10 cellular contexts compared by ENCODE assay signal in genomic region chr22:23248583-23248982, GRCh38.
DNase-seq lines count a peak whose midpoint lies in the region; ATAC-seq and TF ChIP-seq lines count a peak whose summit lies in the region.
"Had no signal": no experiment of that assay in that cellular context is flagged by ENCODE, and none has a peak within 500 bp of the region (broad histone marks: within the 10 kb centered on the region; RNA-seq: fewer than 3 reads in every experiment).

No MANE protein-coding gene starts in this region.

- peaks cover 52% of the 10 kb centered on the region for H3K4me1 Mint-ChIP-seq in T-helper 1 cell treated with Interleukin-12 subunit alpha and Interleukin-12 subunit beta and Interleukin-4 antibody, amounts not matched to agents 30 μg/mL and 1 μg/mL, for 36 hours (ENCODE audit: low read depth)

- 44 to 76% methylated on average over 2 of the region's 2 CpGs for WGBS in upper lobe of left lung, 2 donors

- BruUV-seq in PC-9 (replicated peaks; lab: Mats Ljungman, UMichigan): no TSS peak

- TF ChIP-seq EP300 in upper lobe of left lung (IDR thresholded peaks at IDR 0.05): no peak

- H3K36me3 ChIP-seq in PC-9 (ENCODE audit: low read depth) (no peaks in the 10 kb centered on the region), upper lobe of left lung (peaks cover 0 to 4% (median 0%) of the 10 kb centered on the region in 4 donors)
- peaks cover under 1% of the 10 kb centered on the region for H3K36me3 ChIP-seq in effector memory CD4-positive, alpha-beta T cell (ENCODE audit: control insufficient read depth, insufficient read depth, low read length)

- no peak for TF ChIP-seq CTCF in PC-9 (conservative IDR thresholded peaks at IDR 0.05)
- no peak for TF ChIP-seq CTCF in foreskin keratinocyte (conservative IDR thresholded peaks at IDR 0.05)
- no peak for TF ChIP-seq CTCF in upper lobe of left lung (IDR thresholded peaks at IDR 0.05)

- H3K79me2 ChIP-seq in PC-9 (ENCODE audit: low read depth): peaks cover 73% of the 10 kb centered on the region

- no peak overlapping the region for H2AFZ ChIP-seq in PC-9

- no peaks in the 10 kb centered on the region for H3K27me3 ChIP-seq in PC-9 (ENCODE audit: insufficient read depth, low read depth)
- H3K27me3 ChIP-seq in foreskin keratinocyte: no peaks in the 10 kb centered on the region
- H3K27me3 ChIP-seq in upper lobe of left lung: no peaks in the 10 kb centered on the region
- no peaks in the 10 kb centered on the region for H3K27me3 ChIP-seq in effector memory CD4-positive, alpha-beta T cell (replicated peaks; ENCODE audit: control insufficient read depth, insufficient read depth, low read length, poor library complexity, severe bottlenecking)
- H3K27me3 ChIP-seq: SJSA1 had no signal

- no peaks in the 10 kb centered on the region for H3K9me3 ChIP-seq in PC-9 (ENCODE audit: insufficient read depth, low read depth)
- no peaks in the 10 kb centered on the region for H3K9me3 ChIP-seq in upper lobe of left lung
- no peaks in the 10 kb centered on the region for H3K9me3 ChIP-seq in effector memory CD4-positive, alpha-beta T cell (ENCODE audit: control insufficient read depth, low read length)
- H3K9me3 ChIP-seq: SJSA1 had no signal

- H3K9me2 ChIP-seq in PC-9 (ENCODE audit: insufficient read depth): no peaks in the 10 kb centered on the region

- peaks cover 12% of the 10 kb centered on the region for H4K20me1 ChIP-seq in PC-9 (ENCODE audit: insufficient read depth)

- peaks cover 7% of the 10 kb centered on the region for H3K36me3 Mint-ChIP-seq in T-helper 1 cell treated with Interleukin-12 subunit alpha and Interleukin-12 subunit beta and Interleukin-4 antibody, amounts not matched to agents 30 μg/mL and 1 μg/mL, for 36 hours (ENCODE audit: low read depth)

- no peak for TF ChIP-seq POLR2A in upper lobe of left lung (IDR thresholded peaks at IDR 0.05)

- POLR2A ChIA-PET in PC-9 (lab: Charles Lee; ENCODE audit: unreplicated experiment): no interaction called here

- CTCF ChIA-PET in PC-9 (lab: Charles Lee): no interaction called here

- no peaks in the 10 kb centered on the region for H3K9me3 Mint-ChIP-seq in T-helper 1 cell treated with Interleukin-12 subunit alpha and Interleukin-12 subunit beta and Interleukin-4 antibody, amounts not matched to agents 30 μg/mL and 1 μg/mL, for 36 hours

- intact Hi-C loops in PC-9 (cut with micrococcal nuclease; ENCODE audit: unreplicated experiment): loop anchor here (5.0 kb wide), 1 partner anchor 66 kb away; the partner anchor contains the start of gene BCR

- peaks cover 43% of the 10 kb centered on the region for H3K4me1 ChIP-seq in PC-9 (replicated peaks; ENCODE audit: insufficient read depth)
- peaks cover 8% of the 10 kb centered on the region for H3K4me1 ChIP-seq in foreskin keratinocyte
- peaks cover 14 to 40% (median 24%) of the 10 kb centered on the region in 4 donors for H3K4me1 ChIP-seq in upper lobe of left lung
- peaks cover 22% of the 10 kb centered on the region for H3K4me1 ChIP-seq in effector memory CD4-positive, alpha-beta T cell (ENCODE audit: control insufficient read depth, insufficient read depth, low read length, poor library complexity, severe bottlenecking)

- DNase-seq in T-helper 1 cell (no peak), PC-9 (peak; percentile 57 to 71), foreskin keratinocyte (no peak), upper lobe of left lung (peak in 1 of 2 donors; percentile 68)
- DNase-seq in effector memory CD4-positive, alpha-beta T cell: no peak
- DNase-seq: hypothalamus had no signal

- H3K27me3 Mint-ChIP-seq in T-helper 1 cell treated with Interleukin-12 subunit alpha and Interleukin-12 subunit beta and Interleukin-4 antibody, amounts not matched to agents 30 μg/mL and 1 μg/mL, for 36 hours (ENCODE audit: low read depth): no peaks in the 10 kb centered on the region

- peak overlapping the region; percentile 39 for H3K4me2 ChIP-seq in PC-9

- H3K4me3 Mint-ChIP-seq in T-helper 1 cell treated with Interleukin-12 subunit alpha and Interleukin-12 subunit beta and Interleukin-4 antibody, amounts not matched to agents 30 μg/mL and 1 μg/mL, for 36 hours: no peak overlapping the region

- H3F3A ChIP-seq in PC-9 (ENCODE audit: insufficient read depth, low read depth): peaks cover 17% of the 10 kb centered on the region; the same call in 1 of the 2 replicates

- ATAC-seq in foreskin keratinocyte: peak; percentile 24
- peak; percentile 33 to 64 for ATAC-seq in upper lobe of left lung (ENCODE audit: low FRiP score in 2 of 2)
- ATAC-seq in GM21528 (IDR thresholded peaks at IDR 0.05; ENCODE audit: low FRiP score, unreplicated experiment): no peak
- no peak for ATAC-seq in HG03457 (IDR thresholded peaks at IDR 0.05; ENCODE audit: unreplicated experiment)

- peak overlapping the region; percentile 19 for H3K27ac Mint-ChIP-seq in T-helper 1 cell treated with Interleukin-12 subunit alpha and Interleukin-12 subunit beta and Interleukin-4 antibody, amounts not matched to agents 30 μg/mL and 1 μg/mL, for 36 hours

- no peak overlapping the region for H3K4me3 ChIP-seq in PC-9
- H3K4me3 ChIP-seq in upper lobe of left lung: no peak overlapping the region
- H3K4me3 ChIP-seq in effector memory CD4-positive, alpha-beta T cell (ENCODE audit: insufficient read depth, low read depth, low read length, poor library complexity, severe bottlenecking): no peak overlapping the region
- H3K4me3 ChIP-seq: SJSA1 had no signal

- H3K27ac ChIP-seq in PC-9 (no peak overlapping the region), foreskin keratinocyte (no peak overlapping the region), upper lobe of left lung (peak overlapping the region in 3 of 4 donors; percentile 1 to 31 (median 25))
- H3K27ac ChIP-seq in effector memory CD4-positive, alpha-beta T cell (ENCODE audit: insufficient read depth, low read length, poor library complexity, severe bottlenecking): no peak overlapping the region
- H3K27ac ChIP-seq: SJSA1 had no signal

Comparison
In these comparisons a context has a peak if more than half of its experiments do, and no peak if none do; other contexts are left out.
1. DNase-seq: peak in PC-9 (2 of 2); none in T-helper 1 cell (0 of 5), foreskin keratinocyte (0 of 2) and effector memory CD4-positive, alpha-beta T cell (0 of 3).
2. H3K27ac ChIP-seq: peak in upper lobe of left lung (3 of 4); none in PC-9 (single experiment), foreskin keratinocyte (single experiment) and effector memory CD4-positive, alpha-beta T cell (single experiment).
3. ATAC-seq: peak in foreskin keratinocyte (single experiment) and upper lobe of left lung (2 of 2); none in GM21528 (single experiment) and HG03457 (single experiment).